In the genomic region with DNA sequence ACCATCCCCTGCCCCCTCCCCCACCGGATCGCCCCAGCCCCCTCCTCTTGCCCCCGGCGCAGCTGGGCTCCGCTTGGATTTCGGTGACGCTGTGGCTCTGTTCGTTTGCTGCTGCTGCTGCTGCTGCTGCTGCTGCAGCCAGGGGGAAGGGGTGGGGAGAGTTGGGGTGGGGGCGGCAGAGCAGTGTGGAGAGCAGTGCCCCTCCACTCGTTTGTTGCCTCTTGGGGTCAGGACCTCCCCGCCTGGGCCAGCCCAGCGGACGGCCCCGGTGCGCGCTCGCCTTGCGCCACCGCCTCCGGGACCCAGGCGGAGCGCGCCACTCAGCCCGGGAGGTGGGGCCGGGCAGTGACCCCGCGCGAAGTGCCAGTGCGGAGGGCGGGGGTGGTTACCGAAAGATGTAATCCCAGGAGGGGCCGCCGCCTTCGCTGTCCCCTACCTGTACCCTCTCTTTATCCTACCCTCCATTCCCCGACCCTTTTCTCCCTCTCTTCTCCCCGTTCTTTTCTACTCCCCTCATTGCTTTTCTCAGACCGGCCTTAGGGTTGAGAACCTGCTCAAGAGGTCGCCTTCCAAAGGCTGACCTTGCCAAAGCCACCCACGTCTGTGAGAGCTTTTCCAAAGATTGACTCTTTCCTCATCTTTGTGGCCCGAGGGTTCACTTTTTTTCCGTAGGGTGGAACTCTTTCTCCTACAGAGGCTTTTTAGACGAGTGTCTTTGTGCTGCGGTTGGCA, we compare ENCODE assay signal across 8 cellular contexts.
DNase-seq lines count a peak whose midpoint lies in the region; ATAC-seq, FAIRE-seq and TF ChIP-seq lines count a peak whose summit lies in the region.

No MANE protein-coding gene starts in this region.

- TF ChIP-seq CTCF in CD14-positive monocyte (IDR thresholded peaks at IDR 0.05), result no peak

- H3K9ac ChIP-seq in SK-N-MC (ENCODE audit: insufficient read length), result no peak overlapping the region

- no peak for FAIRE-seq in frontal cortex (lab: Jason Lieb, UNC)

- no peak overlapping the region for H3K27ac Mint-ChIP-seq in CD14-positive monocyte

- ATAC-seq in GM19395 (IDR thresholded peaks at IDR 0.05; ENCODE audit: unreplicated experiment), result peak; percentile 54
- ATAC-seq in HG02970 (IDR thresholded peaks at IDR 0.05; ENCODE audit: low FRiP score, unreplicated experiment), result no peak
- ATAC-seq in HG03095 (IDR thresholded peaks at IDR 0.05; ENCODE audit: unreplicated experiment), result no peak

- no peak overlapping the region for H3K27ac ChIP-seq in SK-N-MC

- H3K4me3 Mint-ChIP-seq in CD14-positive monocyte, result peak overlapping the region; percentile 70 to 88

- no peaks in the 10 kb centered on the region for H3K9me3 ChIP-seq in SK-N-MC (ENCODE audit: low read depth, low read length)

- peaks cover 12% of the 10 kb centered on the region for H3K4me1 Mint-ChIP-seq in CD14-positive monocyte

- H3K4me3 ChIP-seq in SK-N-MC, result peak overlapping the region; percentile 44

- DNase-seq in CD14-positive monocyte (ENCODE audit: low spot score) (no peak), SK-N-MC (ENCODE audit: low read depth, low spot score) (no peak), frontal cortex (ENCODE audit: low spot score in 2 of 2) (peak; percentile 51 to 80), putamen (ENCODE audit: low spot score) (peak; percentile 84), mucosa of gallbladder (ENCODE audit: low spot score) (no peak)

- intact Hi-C loops in CD14-positive monocyte (cut with micrococcal nuclease), result no loop called here

- H3K36me3 ChIP-seq in SK-N-MC (ENCODE audit: insufficient read depth, low read length), result no peaks in the 10 kb centered on the region

- peaks cover 0 to 4% (median 0%) of the 10 kb centered on the region in 7 donors for H3K9me3 Mint-ChIP-seq in CD14-positive monocyte

- peaks cover 22 to 27% (median 27%) of the 10 kb centered on the region in 3 donors for H3K27me3 Mint-ChIP-seq in CD14-positive monocyte (ENCODE audit: low read depth in 3 of 3)

- no peaks in the 10 kb centered on the region for H3K36me3 Mint-ChIP-seq in CD14-positive monocyte

Comparison
In these comparisons a context has a peak if more than half of its experiments do, and no peak if none do; other contexts are left out.
1. DNase-seq: peak in frontal cortex (2 of 2) and putamen (single experiment); none in CD14-positive monocyte (single experiment), SK-N-MC (single experiment) and mucosa of gallbladder (single experiment).